Comparison of ENCODE assay signal across 21 cellular contexts in genomic region chrX:18406531-18407266, GRCh38.
"Had no signal": no experiment of that assay in that cellular context is flagged by ENCODE, and none has a peak within 500 bp of the region (broad histone marks: within the 10 kb centered on the region; RNA-seq: fewer than 3 reads in every experiment).

No MANE protein-coding gene starts in this region.

- H3K9me3 ChIP-seq: esophagus squamous epithelium, sigmoid colon, spleen, thyroid gland had no signal

- H3K36me3 Mint-ChIP-seq: activated naive CD4-positive, alpha-beta T cell treated with anti-CD3 and anti-CD28 coated beads, Interleukin-2, amount 10 ng/mL, durations not matched to agents 7 days and 5 days; stimulated activated naive B cell treated with anti-CD40 and anti-IgM and Interleukin-4, amounts not matched to agents 10 μg/mL and 1 μg/mL and 100 μg/mL, for 72 hours had no signal

- H3K4me3 Mint-ChIP-seq: activated naive CD4-positive, alpha-beta T cell treated with anti-CD3 and anti-CD28 coated beads, Interleukin-2, amount 10 ng/mL, durations not matched to agents 7 days and 5 days; activated T-cell treated with anti-CD3 and anti-CD28 coated beads, Interleukin-2, amount 50 U/mL, for 4 hours; nephron progenitor cell; stimulated activated naive B cell treated with anti-CD40 and anti-IgM and Interleukin-4, amounts not matched to agents 10 μg/mL and 1 μg/mL and 100 μg/mL, for 72 hours; T-helper 1 cell treated with Interleukin-12 subunit alpha and Interleukin-12 subunit beta and Interleukin-4 antibody, amounts not matched to agents 30 μg/mL and 1 μg/mL, for 36 hours had no signal

- H3K27me3 ChIP-seq: esophagus squamous epithelium, sigmoid colon, spleen, thyroid gland had no signal

- H3K27me3 Mint-ChIP-seq: activated naive CD4-positive, alpha-beta T cell treated with anti-CD3 and anti-CD28 coated beads, Interleukin-2, amount 10 ng/mL, durations not matched to agents 7 days and 5 days had no signal

- DNase-seq: activated CD4-positive, alpha-beta T cell treated with anti-CD3 and anti-CD28 coated beads, Interleukin-2, amount 50 U/mL, for 1 hour; activated CD8-positive, alpha-beta memory T cell treated with anti-CD3 and anti-CD28 coated beads, Interleukin-2, amount 50 U/mL, for 4 hours; activated effector memory CD4-positive, alpha-beta T cell treated with Interleukin-2 at 50 U/mL for 16 hours; activated naive CD4-positive, alpha-beta T cell treated with anti-CD3 and anti-CD28 coated beads, Interleukin-2, amount 10 ng/mL, durations not matched to agents 7 days and 5 days; activated T-cell treated with anti-CD3 and anti-CD28 coated beads, Interleukin-2, amount 50 U/mL, for 4 hours; effector CD4-positive, alpha-beta T cell; esophagus squamous epithelium; hypothalamus; islet precursor cell; midbrain; nephron progenitor cell; nucleus accumbens; posterior cingulate gyrus; sigmoid colon; spleen; stimulated activated CD4-positive, alpha-beta T cell treated with anti-CD3 and anti-CD28 coated beads, Interleukin-4, amount 100 ng/mL, for 4 hours; stimulated activated naive B cell treated with anti-CD40 and anti-IgM and Interleukin-4, amounts not matched to agents 10 μg/mL and 1 μg/mL and 100 μg/mL, for 72 hours; thyroid gland had no signal

- H3K27ac ChIP-seq: esophagus squamous epithelium, sigmoid colon, spleen, thyroid gland had no signal

- H3K36me3 ChIP-seq: esophagus squamous epithelium, sigmoid colon, spleen, thyroid gland had no signal

- H3K4me1 Mint-ChIP-seq: activated naive CD4-positive, alpha-beta T cell treated with anti-CD3 and anti-CD28 coated beads, Interleukin-2, amount 10 ng/mL, durations not matched to agents 7 days and 5 days; nephron progenitor cell; stimulated activated naive B cell treated with anti-CD40 and anti-IgM and Interleukin-4, amounts not matched to agents 10 μg/mL and 1 μg/mL and 100 μg/mL, for 72 hours had no signal

- H3K4me1 ChIP-seq: esophagus squamous epithelium, sigmoid colon, spleen, thyroid gland had no signal

- H3K4me3 ChIP-seq: esophagus squamous epithelium, sigmoid colon, spleen, thyroid gland had no signal

- H3K9me3 Mint-ChIP-seq: activated naive CD4-positive, alpha-beta T cell treated with anti-CD3 and anti-CD28 coated beads, Interleukin-2, amount 10 ng/mL, durations not matched to agents 7 days and 5 days; activated T-cell treated with anti-CD3 and anti-CD28 coated beads, Interleukin-2, amount 50 U/mL, for 4 hours; stimulated activated naive B cell treated with anti-CD40 and anti-IgM and Interleukin-4, amounts not matched to agents 10 μg/mL and 1 μg/mL and 100 μg/mL, for 72 hours; T-helper 1 cell treated with Interleukin-12 subunit alpha and Interleukin-12 subunit beta and Interleukin-4 antibody, amounts not matched to agents 30 μg/mL and 1 μg/mL, for 36 hours had no signal

- ATAC-seq: activated CD4-positive, CD25-positive, alpha-beta regulatory T cell treated with anti-CD3 and anti-CD28 coated beads, Interleukin-2, amount 50 U/mL, for 24 hours; activated T-cell treated with anti-CD3 and anti-CD28 coated beads, Interleukin-2, amount 50 U/mL, for 4 hours; left lobe of liver; stimulated activated naive B cell treated with anti-CD40 and anti-IgM and Interleukin-4, amounts not matched to agents 10 μg/mL and 1 μg/mL and 100 μg/mL, for 72 hours had no signal

- H3K27ac Mint-ChIP-seq: activated naive CD4-positive, alpha-beta T cell treated with anti-CD3 and anti-CD28 coated beads, Interleukin-2, amount 10 ng/mL, durations not matched to agents 7 days and 5 days; stimulated activated naive B cell treated with anti-CD40 and anti-IgM and Interleukin-4, amounts not matched to agents 10 μg/mL and 1 μg/mL and 100 μg/mL, for 72 hours; T-helper 1 cell treated with Interleukin-12 subunit alpha and Interleukin-12 subunit beta and Interleukin-4 antibody, amounts not matched to agents 30 μg/mL and 1 μg/mL, for 36 hours had no signal
